ENCODE assay signal across 9 cellular contexts in the genomic region with DNA sequence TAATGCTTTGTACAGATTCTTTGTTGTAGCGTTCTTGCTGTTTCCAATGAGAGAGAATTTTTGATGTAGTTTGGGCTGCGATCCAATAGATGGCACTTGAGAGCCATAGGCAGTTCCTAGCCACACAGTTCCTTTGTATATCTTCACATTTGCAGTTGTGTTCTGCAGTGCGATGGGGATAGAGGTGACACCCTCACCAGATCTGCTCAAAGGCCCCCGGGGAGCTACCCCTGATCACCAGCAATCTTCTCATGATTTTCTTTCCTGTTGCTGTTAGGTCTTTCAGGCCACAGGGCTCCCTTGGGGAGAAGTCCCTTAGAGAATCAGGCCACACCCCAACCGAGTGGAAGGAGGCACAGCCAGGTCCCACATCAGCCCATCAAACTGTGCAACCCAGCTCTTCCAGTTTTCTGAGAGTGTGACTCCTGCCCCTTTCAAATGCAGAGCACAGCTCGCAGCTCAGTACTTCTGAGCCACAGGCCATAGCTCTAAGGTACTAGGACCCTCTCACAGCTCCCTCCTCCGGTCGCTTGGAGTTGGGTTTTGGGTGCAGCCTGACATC.
A peak's percentile ranks its signal among the peaks of the same experiment; 100 is the strongest.
DNase-seq lines count a peak whose midpoint lies in the region; ATAC-seq, FAIRE-seq and TF ChIP-seq lines count a peak whose summit lies in the region.
"Had no signal": no experiment of that assay in that cellular context is flagged by ENCODE, and none has a peak within 500 bp of the region (broad histone marks: within the 10 kb centered on the region; RNA-seq: fewer than 3 reads in every experiment).

No MANE protein-coding gene starts in this region.

- no peak for TF ChIP-seq POLR2A in K562 (conservative IDR thresholded peaks at IDR 0.05)
- no peak for TF ChIP-seq POLR2A in right lobe of liver (IDR thresholded peaks at IDR 0.05)
- no peak for TF ChIP-seq POLR2A in suprapubic skin (IDR thresholded peaks at IDR 0.05)

- TF ChIP-seq CTCF in K562 (IDR thresholded peaks at IDR 0.05 in 2 of 3, conservative IDR thresholded peaks at IDR 0.05 in 1 of 3; ENCODE audit: insufficient read depth in 2 of 3, low read depth in 1 of 3, low read length in 3 of 3) (peak in 2 of 3 experiments; percentile 9 to 26; a peak in 1 of 6 replicates), right lobe of liver (IDR thresholded peaks at IDR 0.05) (peak; percentile 32 to 67 (median 53)), suprapubic skin (IDR thresholded peaks at IDR 0.05) (peak in 1 of 2 donors; percentile 16)

- DNase-seq in AML-193 (lab: John Stamatoyannopoulos, UW), result peak; percentile 47 to 49
- DNase-seq in NCI-H1694 treated with DMSO at 0.1 percent for 48 hours (lab: John Stamatoyannopoulos, UW), result peak; percentile 42
- DNase-seq in K562 (ENCODE audit: extremely low read depth in 1 of 4, low spot score in 3 of 4), result peak in 1 of 4 experiments; percentile 1
- no peak for DNase-seq in right lobe of liver
- DNase-seq in suprapubic skin (ENCODE audit: low spot score in 2 of 2), result no peak
- no peak for DNase-seq in dedifferentiated amniotic fluid mesenchymal stem cell (ENCODE audit: extremely low spot score)

- H3K27ac ChIP-seq in K562 (ENCODE audit: extremely low read depth, low read depth, low read length) (no peak overlapping the region), right lobe of liver (no peak overlapping the region), suprapubic skin (no peak overlapping the region)
- H3K27ac ChIP-seq: thoracic aorta had no signal

- no peak overlapping the region for H3K4me3 ChIP-seq in K562
- H3K4me3 ChIP-seq in right lobe of liver, result no peak overlapping the region
- H3K4me3 ChIP-seq in suprapubic skin, result no peak overlapping the region
- H3K4me3 ChIP-seq: thoracic aorta had no signal

- H3K4me2 ChIP-seq in K562 (ENCODE audit: insufficient read depth, low read length), result no peak overlapping the region

- no peaks in the 10 kb centered on the region for H3K9me1 ChIP-seq in K562 (ENCODE audit: control insufficient read depth, insufficient read depth, low read length)

- no peaks in the 10 kb centered on the region for H3K4me1 ChIP-seq in K562 (replicated peaks in 1 of 2; ENCODE audit: control insufficient read depth in 2 of 2, insufficient read depth in 2 of 2, low read length in 2 of 2)
- H3K4me1 ChIP-seq in right lobe of liver, result no peaks in the 10 kb centered on the region
- H3K4me1 ChIP-seq in suprapubic skin, result no peaks in the 10 kb centered on the region

- POLR2A ChIA-PET in K562 (lab: Yijun Ruan, JAX), result interaction anchor here (0.5 kb wide), 1 partner anchor 11 kb away, joined by 3 read pairs; no protein-coding TSS in a partner anchor

- peak in 1 of 2 experiments; percentile 16; a peak in 1 of 4 replicates for TF ChIP-seq RAD21 in K562 (CRISPR knock-in tag; conservative IDR thresholded peaks at IDR 0.05 in 1 of 2, IDR thresholded peaks at IDR 0.05 in 1 of 2)

- intact Hi-C loops in K562 (cut with micrococcal nuclease), result no loop called here
- intact Hi-C loops in right lobe of liver (cut with DNase I), result no loop called here

- in situ Hi-C loops in K562 (cut with MboI), result no loop called here

- CTCF ChIA-PET in K562 (lab: Yijun Ruan, JAX; ENCODE audit: low intra/inter-chr PET ratio), result no interaction called here

- no peaks in the 10 kb centered on the region for H3K27me3 ChIP-seq in K562 (ENCODE audit: control insufficient read depth in 2 of 2, insufficient read depth in 2 of 2, low read length in 2 of 2)
- H3K27me3 ChIP-seq in right lobe of liver, result no peaks in the 10 kb centered on the region
- no peaks in the 10 kb centered on the region for H3K27me3 ChIP-seq in suprapubic skin

- TF ChIP-seq EP300 in K562 (IDR thresholded peaks at IDR 0.05; ENCODE audit: low read length) (no peak), suprapubic skin (IDR thresholded peaks at IDR 0.05) (no peak)

- H3K79me2 ChIP-seq in K562 (ENCODE audit: control insufficient read depth, insufficient read depth, low read length), result no peaks in the 10 kb centered on the region

- H3K36me3 ChIP-seq in K562 (ENCODE audit: control insufficient read depth, insufficient read depth, low read length) (no peaks in the 10 kb centered on the region), right lobe of liver (no peaks in the 10 kb centered on the region), suprapubic skin (no peaks in the 10 kb centered on the region)
- H3K36me3 ChIP-seq: thoracic aorta had no signal

- ATAC-seq in GM18511 (IDR thresholded peaks at IDR 0.05; ENCODE audit: unreplicated experiment) (peak; percentile 91), HG02870 (IDR thresholded peaks at IDR 0.05; ENCODE audit: unreplicated experiment) (peak; percentile 95), K562 (no peak), right lobe of liver (peak; percentile 79 to 87 (median 84))

- H4K20me1 ChIP-seq in K562 (replicated peaks; ENCODE audit: control insufficient read depth, insufficient read depth, low read length), result no peaks in the 10 kb centered on the region

- BruUV-seq in K562 (replicated peaks; lab: Mats Ljungman, UMichigan), result no TSS peak

- H3K9me3 ChIP-seq in K562 (replicated peaks; ENCODE audit: control insufficient read depth, insufficient read depth, low read depth, low read length) (no peaks in the 10 kb centered on the region), right lobe of liver (no peaks in the 10 kb centered on the region), suprapubic skin (no peaks in the 10 kb centered on the region)
- H3K9me3 ChIP-seq: thoracic aorta had no signal

- WGBS in K562 (ENCODE audit: insufficient coverage, low coverage, missing lambda C conversion rate), result 1% methylated on average over 8 of the region's 8 CpGs
- WGBS in right lobe of liver (ENCODE audit: insufficient coverage, low coverage, low lambda C conversion rate, missing lambda C conversion rate), result 38% methylated on average over 6 of the region's 8 CpGs
- WGBS in suprapubic skin, result 44% methylated on average over 8 of the region's 8 CpGs

- no peak overlapping the region for H3K9ac ChIP-seq in K562 (ENCODE audit: insufficient read depth in 1 of 2, low read depth in 2 of 2, low read length in 2 of 2)

- no peak for FAIRE-seq in K562 (lab: Jason Lieb, UNC)

- H2AFZ ChIP-seq in K562 (ENCODE audit: low read depth, low read length), result no peak overlapping the region

TF ChIP-seq in K562, 482 proteins besides CTCF, POLR2A, EP300 and RAD21 (continues in another document):
- TF ChIP-seq DMBX1 (CRISPR knock-in tag; IDR thresholded peaks at IDR 0.05; ENCODE audit: borderline replicate concordance) (no peak), ZC3H11A (IDR thresholded peaks at IDR 0.05; ENCODE audit: low read depth, low read length) (no peak), ZNF707 (CRISPR knock-in tag; conservative IDR thresholded peaks at IDR 0.05) (no peak), GATA2 (CRISPR knock-in tag; IDR thresholded peaks at IDR 0.05) (no peak), PHF8 (IDR thresholded peaks at IDR 0.05; ENCODE audit: borderline replicate concordance, low read length) (no peak), STAG1 (CRISPR knock-in tag; IDR thresholded peaks at IDR 0.05; ENCODE audit: borderline replicate concordance) (no peak)
- TF ChIP-seq, protein P1, sequence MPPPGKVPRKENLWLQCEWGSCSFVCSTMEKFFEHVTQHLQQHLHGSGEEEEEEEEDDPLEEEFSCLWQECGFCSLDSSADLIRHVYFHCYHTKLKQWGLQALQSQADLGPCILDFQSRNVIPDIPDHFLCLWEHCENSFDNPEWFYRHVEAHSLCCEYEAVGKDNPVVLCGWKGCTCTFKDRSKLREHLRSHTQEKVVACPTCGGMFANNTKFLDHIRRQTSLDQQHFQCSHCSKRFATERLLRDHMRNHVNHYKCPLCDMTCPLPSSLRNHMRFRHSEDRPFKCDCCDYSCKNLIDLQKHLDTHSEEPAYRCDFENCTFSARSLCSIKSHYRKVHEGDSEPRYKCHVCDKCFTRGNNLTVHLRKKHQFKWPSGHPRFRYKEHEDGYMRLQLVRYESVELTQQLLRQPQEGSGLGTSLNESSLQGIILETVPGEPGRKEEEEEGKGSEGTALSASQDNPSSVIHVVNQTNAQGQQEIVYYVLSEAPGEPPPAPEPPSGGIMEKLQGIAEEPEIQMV (tag; conservative IDR thresholded peaks at IDR 0.05; ENCODE audit: low read depth), result no peak
- TF ChIP-seq, protein P2, sequence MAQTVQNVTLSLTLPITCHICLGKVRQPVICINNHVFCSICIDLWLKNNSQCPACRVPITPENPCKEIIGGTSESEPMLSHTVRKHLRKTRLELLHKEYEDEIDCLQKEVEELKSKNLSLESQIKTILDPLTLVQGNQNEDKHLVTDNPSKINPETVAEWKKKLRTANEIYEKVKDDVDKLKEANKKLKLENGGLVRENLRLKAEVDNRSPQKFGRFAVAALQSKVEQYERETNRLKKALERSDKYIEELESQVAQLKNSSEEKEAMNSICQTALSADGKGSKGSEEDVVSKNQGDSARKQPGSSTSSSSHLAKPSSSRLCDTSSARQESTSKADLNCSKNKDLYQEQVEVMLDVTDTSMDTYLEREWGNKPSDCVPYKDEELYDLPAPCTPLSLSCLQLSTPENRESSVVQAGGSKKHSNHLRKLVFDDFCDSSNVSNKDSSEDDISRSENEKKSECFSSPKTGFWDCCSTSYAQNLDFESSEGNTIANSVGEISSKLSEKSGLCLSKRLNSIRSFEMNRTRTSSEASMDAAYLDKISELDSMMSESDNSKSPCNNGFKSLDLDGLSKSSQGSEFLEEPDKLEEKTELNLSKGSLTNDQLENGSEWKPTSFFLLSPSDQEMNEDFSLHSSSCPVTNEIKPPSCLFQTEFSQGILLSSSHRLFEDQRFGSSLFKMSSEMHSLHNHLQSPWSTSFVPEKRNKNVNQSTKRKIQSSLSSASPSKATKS (CRISPR knock-in tag; IDR thresholded peaks at IDR 0.05), result no peak

Comparison
In these comparisons a context has a peak if more than half of its experiments do, and no peak if none do; other contexts are left out.
1. DNase-seq: peak in AML-193 (2 of 2) and NCI-H1694 treated with DMSO at 0.1 percent for 48 hours (single experiment); none in right lobe of liver (0 of 3), suprapubic skin (0 of 2) and dedifferentiated amniotic fluid mesenchymal stem cell (single experiment).